14 cellular contexts compared by ENCODE assay signal in the genomic region with DNA sequence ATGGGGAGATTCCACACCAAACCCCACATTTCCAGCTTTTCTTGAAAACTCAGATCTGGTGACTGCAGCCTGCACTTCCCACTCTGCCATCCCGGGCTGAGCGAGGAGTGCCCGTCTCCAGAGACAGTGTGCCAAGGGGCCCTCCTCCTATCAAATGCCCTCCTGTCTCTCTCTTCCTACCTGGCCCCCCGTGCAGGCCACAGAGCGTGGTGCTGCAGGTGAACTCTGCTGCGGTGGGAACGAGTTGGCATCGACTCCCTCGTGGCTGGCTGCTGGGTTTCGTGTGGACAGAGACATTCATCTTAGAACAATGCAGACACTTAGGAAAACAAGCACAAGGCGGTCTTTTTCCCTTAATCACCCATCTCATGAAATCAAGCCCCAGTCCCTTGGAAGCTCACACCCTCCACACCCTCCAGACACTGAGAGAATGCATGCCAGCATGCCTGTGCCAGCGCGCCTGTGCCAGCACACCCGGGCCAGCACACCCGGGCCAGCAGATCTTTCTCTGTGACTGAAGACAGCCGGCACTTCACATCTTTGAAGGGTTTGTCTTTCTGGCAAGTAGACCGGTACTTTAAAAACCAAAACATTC.
A peak's percentile ranks its signal among the peaks of the same experiment; 100 is the strongest.
DNase-seq lines count a peak whose midpoint lies in the region; ATAC-seq and TF ChIP-seq lines count a peak whose summit lies in the region.
"Had no signal": no experiment of that assay in that cellular context is flagged by ENCODE, and none has a peak within 500 bp of the region (broad histone marks: within the 10 kb centered on the region; RNA-seq: fewer than 3 reads in every experiment).

No MANE protein-coding gene starts in this region.

- peak overlapping the region; percentile 46 to 94 (median 83) for H3K27ac Mint-ChIP-seq in brain
- H3K27ac Mint-ChIP-seq: activated CD8-positive, alpha-beta T cell treated with anti-CD3 and anti-CD28 coated beads for 36 hours; activated naive CD8-positive, alpha-beta T cell treated with anti-CD3 and anti-CD28 coated beads, Interleukin-2, amount 10 ng/mL, durations not matched to agents 7 days and 5 days had no signal

- H3K27me3 Mint-ChIP-seq in brain = no peaks in the 10 kb centered on the region
- H3K27me3 Mint-ChIP-seq: activated CD8-positive, alpha-beta T cell treated with anti-CD3 and anti-CD28 coated beads for 36 hours; activated naive CD8-positive, alpha-beta T cell treated with anti-CD3 and anti-CD28 coated beads, Interleukin-2, amount 10 ng/mL, durations not matched to agents 7 days and 5 days had no signal

- H4K20me1 ChIP-seq in GM23248 (ENCODE audit: insufficient read depth) = no peaks in the 10 kb centered on the region

- H3K4me3 ChIP-seq in GM23248 = no peak overlapping the region
- no peak overlapping the region for H3K4me3 ChIP-seq in sigmoid colon

- H3K27me3 ChIP-seq in GM23248 (replicated peaks; ENCODE audit: insufficient read depth) = no peaks in the 10 kb centered on the region
- no peaks in the 10 kb centered on the region for H3K27me3 ChIP-seq in sigmoid colon

- H3K9me3 ChIP-seq in GM23248 (ENCODE audit: low read depth) (no peaks in the 10 kb centered on the region), sigmoid colon (no peaks in the 10 kb centered on the region)
- H3K9me3 ChIP-seq: SK-N-SH had no signal

- no peak overlapping the region for H2AFZ ChIP-seq in GM23248

- H3K27ac ChIP-seq in GM23248 (peak overlapping the region; percentile 52), sigmoid colon (peak overlapping the region; percentile 1 to 75 (median 60))

- H3K4me1 Mint-ChIP-seq in brain = peaks cover 53% of the 10 kb centered on the region

- intact Hi-C loops in left ventricle myocardium superior (cut with micrococcal nuclease) (loop anchor here (10.0 kb wide), 1 partner anchor 46 kb away; no protein-coding TSS in a partner anchor), sigmoid colon (cut with DNase I) (loop anchor here (2.0 to 5.0 kb wide), 5 partner anchors 70 to 273 kb away; no protein-coding TSS in a partner anchor)

- TF ChIP-seq POLR2A in sigmoid colon (IDR thresholded peaks at IDR 0.05) = no peak

- peak; percentile 65 for ATAC-seq in left ventricle myocardium superior
- ATAC-seq: activated CD8-positive, alpha-beta T cell treated with anti-CD3 and anti-CD28 coated beads for 36 hours had no signal

- peaks cover 10% of the 10 kb centered on the region for H3K36me3 Mint-ChIP-seq in brain

- DNase-seq in GM23248 (peak; percentile 88), left ventricle myocardium superior (peak; percentile 80), sigmoid colon (peak; percentile 83), NOMO-1 treated with dmso at 0.1 percent for 144 hours (lab: John Stamatoyannopoulos, UW; ENCODE audit: unreplicated experiment) (no peak), NCI-H2227 (lab: John Stamatoyannopoulos, UW; ENCODE audit: unreplicated experiment) (no peak), NCI-H1048 (lab: John Stamatoyannopoulos, UW) (no peak)
- DNase-seq in stimulated activated CD4-positive, alpha-beta T cell treated with anti-CD3 and anti-CD28 coated beads, Interleukin-2, amount 100 ng/mL, for 24 hours = no peak
- DNase-seq: activated CD8-positive, alpha-beta T cell treated with anti-CD3 and anti-CD28 coated beads for 36 hours; activated naive CD8-positive, alpha-beta T cell treated with anti-CD3 and anti-CD28 coated beads, Interleukin-2, amount 10 ng/mL, durations not matched to agents 7 days and 5 days; COR-L47; mesenchymal stem cell; NCI-H2171 treated with DMSO at 0.1 percent for 48 hours; SK-N-SH had no signal

- H3K36me3 ChIP-seq in GM23248 (ENCODE audit: low read depth) (no peaks in the 10 kb centered on the region), sigmoid colon (no peaks in the 10 kb centered on the region)

- peak overlapping the region; percentile 50 for H3K4me2 ChIP-seq in GM23248 (ENCODE audit: unreplicated experiment)
- H3K4me2 ChIP-seq: SK-N-SH had no signal

- peaks cover 19% of the 10 kb centered on the region; the same call in 1 of the 2 replicates for H3K79me2 ChIP-seq in GM23248 (ENCODE audit: insufficient read depth)

- H3K4me1 ChIP-seq in GM23248 (ENCODE audit: insufficient read depth) = peaks cover 36% of the 10 kb centered on the region
- peaks cover 0 to 61% (median 53%) of the 10 kb centered on the region in 4 donors for H3K4me1 ChIP-seq in sigmoid colon

- H3F3A ChIP-seq in GM23248 (ENCODE audit: insufficient read depth) = peaks cover 12% of the 10 kb centered on the region; the same call in 1 of the 2 replicates

- 0 out of 2 replicates have a peak overlapping the region, but pooled peaks have one; percentile 20 for H3K9ac ChIP-seq in GM23248
- H3K9ac ChIP-seq: SK-N-SH had no signal

- H3K9me2 ChIP-seq in GM23248 (ENCODE audit: insufficient read depth) = no peaks in the 10 kb centered on the region
- H3K9me2 ChIP-seq: SK-N-SH had no signal

- H3K4me3 Mint-ChIP-seq in brain = peak overlapping the region in 1 of 5 experiments; percentile 66
- H3K4me3 Mint-ChIP-seq: activated CD8-positive, alpha-beta T cell treated with anti-CD3 and anti-CD28 coated beads for 36 hours; activated naive CD8-positive, alpha-beta T cell treated with anti-CD3 and anti-CD28 coated beads, Interleukin-2, amount 10 ng/mL, durations not matched to agents 7 days and 5 days had no signal

- in situ Hi-C loops in GM23248 (cut with MboI) = loop anchor here (10.0 kb wide), 2 partner anchors 94 to 536 kb away; no protein-coding TSS in a partner anchor

- H3K9me3 Mint-ChIP-seq in brain = peaks cover 6 to 28% (median 20%) of the 10 kb centered on the region in 5 experiments
- H3K9me3 Mint-ChIP-seq: activated CD8-positive, alpha-beta T cell treated with anti-CD3 and anti-CD28 coated beads for 36 hours; activated naive CD8-positive, alpha-beta T cell treated with anti-CD3 and anti-CD28 coated beads, Interleukin-2, amount 10 ng/mL, durations not matched to agents 7 days and 5 days had no signal

- 7 to 14% methylated on average over 17 of the region's 17 CpGs for WGBS in GM23248 (ENCODE audit: low coverage in 1 of 2, low lambda C conversion rate in 2 of 2, missing lambda C conversion rate in 2 of 2), 2 experiments
- WGBS in sigmoid colon, 2 donors = 69 to 80% methylated on average over 17 of the region's 17 CpGs

- TF ChIP-seq CTCF in brain (conservative IDR thresholded peaks at IDR 0.05) = no peak
- no peak for TF ChIP-seq CTCF in sigmoid colon (IDR thresholded peaks at IDR 0.05)

- peak in 1 of 4 donors; percentile 31 for TF ChIP-seq EP300 in sigmoid colon (IDR thresholded peaks at IDR 0.05)

Comparison
In these comparisons a context has a peak if more than half of its experiments do, and no peak if none do; other contexts are left out.
1. DNase-seq: peak in GM23248 (single experiment), left ventricle myocardium superior (single experiment) and sigmoid colon (single experiment); none in NOMO-1 treated with dmso at 0.1 percent for 144 hours (single experiment), NCI-H2227 (single experiment), NCI-H1048 (single experiment) and stimulated activated CD4-positive, alpha-beta T cell treated with anti-CD3 and anti-CD28 coated beads, Interleukin-2, amount 100 ng/mL, for 24 hours (0 of 2).